24 cellular contexts compared by ENCODE assay signal in genomic region chr4:88705223-88705622, GRCh38.
"Had no signal": no experiment of that assay in that cellular context is flagged by ENCODE, and none has a peak within 500 bp of the region (broad histone marks: within the 10 kb centered on the region; RNA-seq: fewer than 3 reads in every experiment).

No MANE protein-coding gene starts in this region.

- H3K9me3 Mint-ChIP-seq: activated CD8-positive, alpha-beta T cell treated with anti-CD3 and anti-CD28 coated beads for 36 hours; activated naive CD8-positive, alpha-beta T cell treated with anti-CD3 and anti-CD28 coated beads for 36 hours; activated T-helper 1 cell treated with anti-CD3 and anti-CD28 coated beads, Interleukin-12 subunit alpha, Interleukin-12 subunit beta, Interleukin-2, Interleukin-4 antibody, amounts not matched to agents 30 ng/mL and 10 ng/mL and 1 ng/mL, durations not matched to agents 14 hours and 24 hours and 36 hours; T-cell had no signal

- H3K4me1 Mint-ChIP-seq: activated naive CD8-positive, alpha-beta T cell treated with anti-CD3 and anti-CD28 coated beads for 36 hours; T-cell had no signal

- H3K4me3 Mint-ChIP-seq: activated CD8-positive, alpha-beta T cell treated with anti-CD3 and anti-CD28 coated beads for 36 hours; activated naive CD8-positive, alpha-beta T cell treated with anti-CD3 and anti-CD28 coated beads for 36 hours; activated T-helper 1 cell treated with anti-CD3 and anti-CD28 coated beads, Interleukin-12 subunit alpha, Interleukin-12 subunit beta, Interleukin-2, Interleukin-4 antibody, amounts not matched to agents 30 ng/mL and 10 ng/mL and 1 ng/mL, durations not matched to agents 14 hours and 24 hours and 36 hours; T-cell had no signal

- H3K4me3 ChIP-seq: K562, SK-N-MC had no signal

- H3K27ac ChIP-seq: SK-N-MC, VCaP had no signal

- ATAC-seq: activated CD8-positive, alpha-beta T cell treated with anti-CD3 and anti-CD28 coated beads for 36 hours; K562; Panc1; Right ventricle myocardium inferior; T-cell had no signal

- H3K27ac Mint-ChIP-seq: activated CD8-positive, alpha-beta T cell treated with anti-CD3 and anti-CD28 coated beads for 36 hours; activated naive CD8-positive, alpha-beta T cell treated with anti-CD3 and anti-CD28 coated beads for 36 hours; activated T-helper 1 cell treated with anti-CD3 and anti-CD28 coated beads, Interleukin-12 subunit alpha, Interleukin-12 subunit beta, Interleukin-2, Interleukin-4 antibody, amounts not matched to agents 30 ng/mL and 10 ng/mL and 1 ng/mL, durations not matched to agents 14 hours and 24 hours and 36 hours; T-cell had no signal

- DNase-seq: activated CD4-positive, CD25-positive, alpha-beta regulatory T cell; activated CD8-positive, alpha-beta memory T cell treated with anti-CD3 and anti-CD28 coated beads, Interleukin-2, amount 50 U/mL, for 4 hours; activated CD8-positive, alpha-beta T cell treated with anti-CD3 and anti-CD28 coated beads for 36 hours; activated effector memory CD4-positive, alpha-beta T cell treated with anti-CD3 and anti-CD28 coated beads, Interleukin-2, amount 50 U/mL, for 16 hours; activated naive CD4-positive, alpha-beta T cell treated with Interleukin-2 at 50 U/mL for 16 hours; activated naive CD8-positive, alpha-beta T cell treated with anti-CD3 and anti-CD28 coated beads for 36 hours; Karpas-422; MM.1S; NCI-H1105 treated with DMSO at 0.1 percent for 48 hours; NCI-H1436 treated with DMSO at 0.1 percent for 48 hours; NCI-H187; NCI-H2081; NCI-H446; NCI-H524 treated with DMSO at 0.1 percent for 48 hours; NCI-H82; OCI-M1; RPMI8226; T-cell had no signal

- H3K27me3 Mint-ChIP-seq: activated CD8-positive, alpha-beta T cell treated with anti-CD3 and anti-CD28 coated beads for 36 hours; activated naive CD8-positive, alpha-beta T cell treated with anti-CD3 and anti-CD28 coated beads for 36 hours; T-cell had no signal
